In the genomic region with DNA sequence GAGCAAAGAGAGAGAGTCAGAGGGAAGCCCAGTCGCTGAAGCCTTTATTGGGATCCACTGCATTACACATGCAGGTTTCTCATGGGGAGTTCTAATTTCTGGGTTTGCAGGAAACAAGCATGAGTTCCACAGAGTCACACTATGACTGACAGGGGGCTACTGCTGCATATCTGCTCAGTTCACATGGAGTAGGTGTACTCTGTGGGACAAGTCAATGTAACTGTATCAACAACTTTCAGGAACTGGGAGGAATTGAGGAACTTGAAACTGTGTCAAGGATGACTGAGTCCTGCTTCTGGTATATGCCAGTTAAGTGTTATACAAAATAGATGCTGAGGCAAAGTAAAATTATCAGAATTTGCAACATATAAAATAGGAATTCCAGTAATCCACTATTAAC, we compare ENCODE assay signal across 22 cellular contexts.
"Had no signal": no experiment of that assay in that cellular context is flagged by ENCODE, and none has a peak within 500 bp of the region (broad histone marks: within the 10 kb centered on the region; RNA-seq: fewer than 3 reads in every experiment).

No MANE protein-coding gene starts in this region.

- ATAC-seq: T-cell had no signal

- H3K4me1 ChIP-seq: SJSA1 had no signal

- H3K36me3 ChIP-seq: SJSA1 had no signal

- H3K4me3 ChIP-seq: SJSA1, SK-N-MC had no signal

- H3K27me3 ChIP-seq: SJSA1 had no signal

- DNase-seq: KBM-7, NCI-H1092, NCI-H1105 treated with DMSO at 0.1 percent for 48 hours, NCI-H1417 treated with DMSO at 0.1 percent for 48 hours, NCI-H146, NCI-H1694 treated with DMSO at 0.1 percent for 48 hours, NCI-H1930, NCI-H2081, NCI-H2171, NCI-H226, NCI-H446, NCI-H510A, NCI-H524 treated with DMSO at 0.1 percent for 48 hours, NCI-H69, NCI-H774, Right ventricle myocardium superior, RPMI8226, SIG-M5, T-cell had no signal

- H3K27ac ChIP-seq: HL-60, SJSA1, SK-N-MC had no signal
